9 cellular contexts compared by ENCODE assay signal in the genomic region with DNA sequence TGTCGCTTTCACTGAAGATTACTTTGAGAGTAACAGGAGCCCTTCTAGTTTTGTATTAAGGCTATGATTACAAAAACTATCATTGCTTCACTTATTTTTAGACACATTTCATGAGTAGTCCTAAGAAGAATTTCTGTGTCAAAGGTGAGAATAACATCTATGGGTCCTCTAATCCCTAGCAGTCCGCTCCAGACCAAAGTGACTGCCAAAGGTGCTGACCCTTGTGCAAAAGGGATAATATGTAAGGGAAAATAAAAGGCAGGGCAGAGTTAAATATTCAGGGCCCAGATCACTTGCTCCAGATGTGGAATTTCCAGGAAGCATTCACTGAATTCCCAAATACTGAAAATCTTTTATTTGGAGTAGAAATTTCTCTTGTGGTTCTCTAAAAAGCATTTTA. TPM values are rescaled to one million over a fixed set of nuclear protein-coding genes. Genes with fewer than 3 reads are reported as not detected.
DNase-seq lines count a peak whose midpoint lies in the region; FAIRE-seq lines count a peak whose summit lies in the region.
"Had no signal": no experiment of that assay in that cellular context is flagged by ENCODE, and none has a peak within 500 bp of the region (broad histone marks: within the 10 kb centered on the region; RNA-seq: fewer than 3 reads in every experiment).

No MANE protein-coding gene starts in this region.

- DNase-seq in LHCN-M2 (ENCODE audit: low read depth): peak; percentile 91
- DNase-seq in epidermal melanocyte (ENCODE audit: insufficient read length, low spot score): peak; percentile 57
- DNase-seq in mesenchymal stem cell: peak; percentile 90
- peak; percentile 56 for DNase-seq in urothelium cell line (ENCODE audit: low spot score)
- no peak for DNase-seq in activated naive CD4-positive, alpha-beta T cell treated with anti-CD3 and anti-CD28 coated beads, Interleukin-2, amount 50 U/mL, for 16 hours
- DNase-seq in DMS53 (lab: John Stamatoyannopoulos, UW): no peak
- no peak for DNase-seq in NCI-H1417 treated with DMSO at 0.1 percent for 48 hours (lab: John Stamatoyannopoulos, UW)
- DNase-seq: NCI-H146, substantia nigra had no signal

- no peak overlapping the region for H2BK120ac ChIP-seq in mesenchymal stem cell (ENCODE audit: low read depth, low read length)

- H3K36me3 ChIP-seq in mesenchymal stem cell (ENCODE audit: control insufficient read depth in 1 of 2, insufficient read depth in 2 of 2, low read depth in 1 of 2, low read length in 2 of 2): peaks cover 10 to 11% of the 10 kb centered on the region in 2 experiments

- no peak overlapping the region for H2AFZ ChIP-seq in mesenchymal stem cell (ENCODE audit: low read depth, low read length)

- H3K23ac ChIP-seq in mesenchymal stem cell (ENCODE audit: low read length in 2 of 2): no peak overlapping the region

- H3K4me1 ChIP-seq in mesenchymal stem cell (ENCODE audit: control insufficient read depth, insufficient read depth, low read depth, low read length): peaks cover 11% of the 10 kb centered on the region

- H2BK15ac ChIP-seq in mesenchymal stem cell (ENCODE audit: low read depth, poor library complexity, severe bottlenecking): no peak overlapping the region

- peak overlapping the region; percentile 25 for H3K4me2 ChIP-seq in mesenchymal stem cell (ENCODE audit: low read length, poor library complexity, severe bottlenecking)

- no peak overlapping the region for H3K4me3 ChIP-seq in mesenchymal stem cell (ENCODE audit: insufficient read depth in 1 of 2, low read depth in 1 of 2, low read length in 2 of 2)

- H2BK5ac ChIP-seq in mesenchymal stem cell (ENCODE audit: low read depth, low read length, poor library complexity, severe bottlenecking): no peak overlapping the region

- 0% methylated on average over 1 of the region's 2 CpGs for WGBS in mesenchymal stem cell

- H3K4ac ChIP-seq in mesenchymal stem cell (ENCODE audit: low read depth in 1 of 2, low read length in 2 of 2): no peak overlapping the region

- no peak overlapping the region for H2AK5ac ChIP-seq in mesenchymal stem cell (ENCODE audit: low read length, severe bottlenecking)

- H3K18ac ChIP-seq in mesenchymal stem cell (ENCODE audit: low read depth in 1 of 2, low read length in 2 of 2): no peak overlapping the region

- no peak overlapping the region for H2BK12ac ChIP-seq in mesenchymal stem cell (ENCODE audit: low read length in 2 of 2)

- H4K8ac ChIP-seq in mesenchymal stem cell (ENCODE audit: low read length): no peak overlapping the region

- H3K27me3 ChIP-seq in mesenchymal stem cell (ENCODE audit: control insufficient read depth in 1 of 2, insufficient read depth in 1 of 2, low read length in 2 of 2): no peaks in the 10 kb centered on the region

- H3K9me3 ChIP-seq in mesenchymal stem cell (ENCODE audit: control insufficient read depth, low read length): no peaks in the 10 kb centered on the region

- no peak overlapping the region for H4K91ac ChIP-seq in mesenchymal stem cell (ENCODE audit: low read length)

- peak overlapping the region; percentile 87 for H3K27ac ChIP-seq in mesenchymal stem cell (ENCODE audit: low read length, poor library complexity, severe bottlenecking)

- H3K9ac ChIP-seq in mesenchymal stem cell (ENCODE audit: low read length): peak overlapping the region; percentile 23

- no peak for FAIRE-seq in urothelium cell line (lab: Jason Lieb, UNC)

- H3K79me1 ChIP-seq in mesenchymal stem cell (replicated peaks; ENCODE audit: low read length, poor library complexity, severe bottlenecking): peaks cover 20% of the 10 kb centered on the region

- no peak overlapping the region for H3K14ac ChIP-seq in mesenchymal stem cell (ENCODE audit: low read length in 2 of 2)

RNA-seq across cellular contexts. Expression of gene RHOBTB1, which starts 29.3 kb away (rescaled TPM):
- total RNA-seq in LHCN-M2 (2014; rRNA removed): 19.1 and 20.0 TPM in 2 replicates
- polyA plus RNA-seq in LHCN-M2 (2012): 25.1 TPM
- 60.2 TPM for polyA plus RNA-seq in mesenchymal stem cell (2013, experiment 1 of 2)
- polyA plus RNA-seq in mesenchymal stem cell (2013, experiment 2 of 2): 60.6 TPM

Comparison
In these comparisons a context has a peak if more than half of its experiments do, and no peak if none do; other contexts are left out.
1. DNase-seq: peak in LHCN-M2 (single experiment), epidermal melanocyte (single experiment), mesenchymal stem cell (single experiment) and urothelium cell line (single experiment); none in activated naive CD4-positive, alpha-beta T cell treated with anti-CD3 and anti-CD28 coated beads, Interleukin-2, amount 50 U/mL, for 16 hours (single experiment), DMS53 (single experiment) and NCI-H1417 treated with DMSO at 0.1 percent for 48 hours (single experiment).